In genomic region chr12:62632521-62632920, GRCh38 we compare ENCODE assay signal across 8 cellular contexts.
DNase-seq lines count a peak whose midpoint lies in the region; ATAC-seq and TF ChIP-seq lines count a peak whose summit lies in the region.

No MANE protein-coding gene starts in this region.

- H3K4me1 ChIP-seq in cardiac muscle cell (ENCODE audit: low read depth) = no peaks in the 10 kb centered on the region
- H3K4me1 ChIP-seq in parathyroid adenoma = peaks cover 5% of the 10 kb centered on the region

- peaks cover 38% of the 10 kb centered on the region for H3K27me3 ChIP-seq in cardiac muscle cell
- no peaks in the 10 kb centered on the region for H3K27me3 ChIP-seq in parathyroid adenoma (ENCODE audit: control insufficient read depth, insufficient read depth, low read length)

- H3K9me3 ChIP-seq in cardiac muscle cell (ENCODE audit: low read depth) (no peaks in the 10 kb centered on the region), parathyroid adenoma (ENCODE audit: control insufficient read depth, low read length) (no peaks in the 10 kb centered on the region)

- no peak overlapping the region for H3K9ac ChIP-seq in parathyroid adenoma

- H2AFZ ChIP-seq in parathyroid adenoma = peak overlapping the region; percentile 92

- H3K27ac ChIP-seq in cardiac muscle cell (no peak overlapping the region), parathyroid adenoma (no peak overlapping the region)

- no peaks in the 10 kb centered on the region for H3K79me2 ChIP-seq in parathyroid adenoma

- TF ChIP-seq CTCF in cardiac muscle cell (IDR thresholded peaks at IDR 0.05; ENCODE audit: low read depth, low read length) (no peak), parathyroid adenoma (IDR thresholded peaks at IDR 0.05) (no peak)

- peak; percentile 4 for DNase-seq in CD1c-positive myeloid dendritic cell (ENCODE audit: extremely low spot score)
- peak; percentile 10 for DNase-seq in activated gamma-delta T cell (lab: John Stamatoyannopoulos, UW)
- peak in 1 of 2 donors; percentile 65 for DNase-seq in cardiac muscle cell (ENCODE audit: low read depth in 1 of 2, low spot score in 1 of 2)
- no peak for DNase-seq in NOMO-1 treated with dmso at 0.1 percent for 144 hours (lab: John Stamatoyannopoulos, UW; ENCODE audit: unreplicated experiment)
- DNase-seq in NCI-H2171 treated with DMSO at 0.1 percent for 48 hours (lab: John Stamatoyannopoulos, UW) = no peak

- peak overlapping the region; percentile 23 for H3K4me3 ChIP-seq in cardiac muscle cell
- peak overlapping the region; percentile 36 for H3K4me3 ChIP-seq in parathyroid adenoma (ENCODE audit: low read depth, low read length)

- peak overlapping the region; percentile 61 for H3K4me2 ChIP-seq in parathyroid adenoma (ENCODE audit: low read length)

- H3K36me3 ChIP-seq in cardiac muscle cell = no peaks in the 10 kb centered on the region
- H3K36me3 ChIP-seq in parathyroid adenoma (ENCODE audit: control insufficient read depth, insufficient read depth, low read length) = no peaks in the 10 kb centered on the region

- ATAC-seq in GM19035 (IDR thresholded peaks at IDR 0.05; ENCODE audit: unreplicated experiment) (peak; percentile 47), HG03432 (IDR thresholded peaks at IDR 0.05; ENCODE audit: unreplicated experiment) (peak; percentile 57)

Comparison
In these comparisons a context has a peak if more than half of its experiments do, and no peak if none do; other contexts are left out.
1. DNase-seq: peak in CD1c-positive myeloid dendritic cell (single experiment) and activated gamma-delta T cell (single experiment); none in NOMO-1 treated with dmso at 0.1 percent for 144 hours (single experiment) and NCI-H2171 treated with DMSO at 0.1 percent for 48 hours (single experiment).